ENCODE assay signal across 24 cellular contexts in the genomic region with DNA sequence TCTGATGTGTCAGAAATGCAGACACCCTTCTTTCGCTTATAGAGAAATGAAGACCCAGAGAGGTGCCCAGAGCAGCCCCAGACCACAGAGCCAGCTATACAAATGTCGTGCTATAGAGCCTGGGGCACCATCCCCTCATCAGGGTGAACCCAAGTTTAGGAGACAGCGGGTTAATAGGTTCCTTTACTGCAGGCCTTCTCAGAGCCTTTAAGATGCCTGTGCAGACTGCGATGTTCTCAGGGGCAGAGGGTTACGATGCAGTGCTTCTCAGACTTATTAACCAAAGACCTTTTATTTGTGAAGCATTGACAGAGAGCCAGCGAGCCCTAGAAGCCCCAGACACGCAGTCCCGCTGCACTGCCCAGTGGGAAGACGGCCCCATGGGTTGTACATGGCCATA. TPM values are rescaled to one million over a fixed set of nuclear protein-coding genes. Genes with fewer than 3 reads are reported as not detected.
"Had no signal": no experiment of that assay in that cellular context is flagged by ENCODE, and none has a peak within 500 bp of the region (broad histone marks: within the 10 kb centered on the region; RNA-seq: fewer than 3 reads in every experiment).

No MANE protein-coding gene starts in this region.

- H3K4me3 ChIP-seq: Peyer's patch, SJSA1, SK-N-MC had no signal

- H3K9me3 ChIP-seq: Peyer's patch, SJSA1 had no signal

- H3K27ac ChIP-seq: HL-60, Peyer's patch, SJSA1, SK-N-MC had no signal

- DNase-seq: KBM-7, MV-4-11, NCI-H1092, NCI-H1105 treated with DMSO at 0.1 percent for 48 hours, NCI-H1417 treated with DMSO at 0.1 percent for 48 hours, NCI-H146, NCI-H1694 treated with DMSO at 0.1 percent for 48 hours, NCI-H1930, NCI-H2081, NCI-H2107, NCI-H226, NCI-H446, NCI-H510A, NCI-H524 treated with DMSO at 0.1 percent for 48 hours, NCI-H69, NCI-H774, Peyer's patch, Right ventricle myocardium superior, SIG-M5 had no signal

- FAIRE-seq: HTR-8/SVneo had no signal

- H3K27me3 ChIP-seq: Peyer's patch, SJSA1 had no signal

RNA-seq across cellular contexts. Expression of gene GRHL3, which starts 47.5 kb away (rescaled TPM):
- polyA plus RNA-seq: IgD-negative memory B cell had no signal
